Comparison of ENCODE assay signal across 16 cellular contexts in genomic region chr6:157272372-157272771, GRCh38. TPM values are rescaled to one million over a fixed set of nuclear protein-coding genes. Genes with fewer than 3 reads are reported as not detected.
DNase-seq lines count a peak whose midpoint lies in the region; ATAC-seq and TF ChIP-seq lines count a peak whose summit lies in the region.
"Had no signal": no experiment of that assay in that cellular context is flagged by ENCODE, and none has a peak within 500 bp of the region (broad histone marks: within the 10 kb centered on the region; RNA-seq: fewer than 3 reads in every experiment).

No MANE protein-coding gene starts in this region.

- POLR2A ChIA-PET in CD4-positive, alpha-beta T cell (lab: Charles Lee): interaction anchor here (1.1 kb wide), 1 partner anchor 50 kb away, joined by 3 read pairs; no protein-coding TSS in a partner anchor
- POLR2A ChIA-PET in CD8-positive, alpha-beta T cell (lab: Charles Lee): no interaction called here

- H3K4me3 ChIP-seq in CD8-positive, alpha-beta T cell (ENCODE audit: low read depth, low read length): no peak overlapping the region
- H3K4me3 ChIP-seq: BLaER1 treated with 17β-estradiol and CSF1 and Interleukin-3, amounts not matched to agents 10 nM and 100 nM had no signal

- ATAC-seq in CD4-positive, alpha-beta T cell (ENCODE audit: poor library complexity): no peak
- ATAC-seq in stimulated activated memory B cell treated with anti-CD40 and anti-IgM and Interleukin-4, amounts not matched to agents 10 μg/mL and 1 μg/mL and 100 μg/mL, for 72 hours: no peak
- ATAC-seq in GM21737 (IDR thresholded peaks at IDR 0.05; ENCODE audit: unreplicated experiment): no peak
- ATAC-seq in T-helper 17 cell: no peak
- ATAC-seq in CD8-positive, alpha-beta T cell: no peak
- ATAC-seq: SK-N-SH treated with all-trans-retinoic acid at 6 μM for 48 hours had no signal

- no peak for DNase-seq in CD4-positive, alpha-beta T cell
- DNase-seq in DMS53 (lab: John Stamatoyannopoulos, UW) (peak; percentile 83), chondrocyte (ENCODE audit: low spot score) (peak; percentile 37), T-helper 17 cell (no peak)
- no peak for DNase-seq in CD8-positive, alpha-beta T cell
- DNase-seq: DND-41, HFFc6, NCI-H1417 treated with DMSO at 0.1 percent for 48 hours, NCI-H2029, NCI-H2171, NCI-H446 treated with DMSO at 0.1 percent for 48 hours, SIG-M5 had no signal

- H3K27me3 Mint-ChIP-seq in CD4-positive, alpha-beta T cell: no peaks in the 10 kb centered on the region
- H3K27me3 Mint-ChIP-seq in chondrocyte (ENCODE audit: low read depth): no peaks in the 10 kb centered on the region
- no peaks in the 10 kb centered on the region for H3K27me3 Mint-ChIP-seq in stimulated activated memory B cell treated with anti-CD40 and anti-IgM and Interleukin-4, amounts not matched to agents 10 μg/mL and 1 μg/mL and 100 μg/mL, for 72 hours
- H3K27me3 Mint-ChIP-seq in T-helper 17 cell: no peaks in the 10 kb centered on the region
- H3K27me3 Mint-ChIP-seq in CD8-positive, alpha-beta T cell (ENCODE audit: low read depth): no peaks in the 10 kb centered on the region

- H3K4me1 ChIP-seq in CD8-positive, alpha-beta T cell (ENCODE audit: insufficient read depth, low read length): peaks cover 11% of the 10 kb centered on the region

- no peaks in the 10 kb centered on the region for H3K36me3 Mint-ChIP-seq in CD4-positive, alpha-beta T cell (ENCODE audit: low read depth)
- H3K36me3 Mint-ChIP-seq in chondrocyte (ENCODE audit: low read depth) (no peaks in the 10 kb centered on the region), T-helper 17 cell (ENCODE audit: low read depth) (peaks cover 2% of the 10 kb centered on the region)
- H3K36me3 Mint-ChIP-seq in stimulated activated memory B cell treated with anti-CD40 and anti-IgM and Interleukin-4, amounts not matched to agents 10 μg/mL and 1 μg/mL and 100 μg/mL, for 72 hours: no peaks in the 10 kb centered on the region
- H3K36me3 Mint-ChIP-seq in CD8-positive, alpha-beta T cell: peaks cover 2% of the 10 kb centered on the region

- H3K9me3 Mint-ChIP-seq in CD4-positive, alpha-beta T cell: peaks cover 7% of the 10 kb centered on the region
- no peaks in the 10 kb centered on the region for H3K9me3 Mint-ChIP-seq in chondrocyte (ENCODE audit: low read depth)
- peaks cover 9% of the 10 kb centered on the region for H3K9me3 Mint-ChIP-seq in stimulated activated memory B cell treated with anti-CD40 and anti-IgM and Interleukin-4, amounts not matched to agents 10 μg/mL and 1 μg/mL and 100 μg/mL, for 72 hours
- peaks cover 7% of the 10 kb centered on the region for H3K9me3 Mint-ChIP-seq in CD8-positive, alpha-beta T cell

- H3K27ac ChIP-seq in CD4-positive, alpha-beta T cell (ENCODE audit: low read depth, low read length): no peak overlapping the region
- no peak overlapping the region for H3K27ac ChIP-seq in CD8-positive, alpha-beta T cell (ENCODE audit: low read depth, low read length)
- H3K27ac ChIP-seq: BLaER1 treated with 17β-estradiol and CSF1 and Interleukin-3, amounts not matched to agents 10 nM and 100 nM had no signal

- H3K9me3 ChIP-seq in CD4-positive, alpha-beta T cell (ENCODE audit: control insufficient read depth, low read length): no peaks in the 10 kb centered on the region
- H3K9me3 ChIP-seq in T-helper 17 cell (ENCODE audit: control insufficient read depth, low read length, poor library complexity, severe bottlenecking): no peaks in the 10 kb centered on the region
- H3K9me3 ChIP-seq in CD8-positive, alpha-beta T cell (ENCODE audit: low read length): no peaks in the 10 kb centered on the region

- CTCF ChIA-PET in CD4-positive, alpha-beta T cell (lab: Charles Lee): interaction anchor here (0.8 kb wide), 1 partner anchor 37 kb away, joined by 3 read pairs; no protein-coding TSS in a partner anchor
- CTCF ChIA-PET in CD8-positive, alpha-beta T cell (lab: Charles Lee): interaction anchor here (0.6 to 1.1 kb wide), 4 partner anchors 37 to 1766 kb away, joined by 3 to 4 read pairs (median 3); no protein-coding TSS in a partner anchor

- no peaks in the 10 kb centered on the region for H3K36me3 ChIP-seq in CD8-positive, alpha-beta T cell (ENCODE audit: insufficient read depth, low read length)
- H3K36me3 ChIP-seq: BLaER1 treated with 17β-estradiol and CSF1 and Interleukin-3, amounts not matched to agents 10 nM and 100 nM had no signal

- no peaks in the 10 kb centered on the region for H3K27me3 ChIP-seq in CD4-positive, alpha-beta T cell (ENCODE audit: control insufficient read depth, insufficient read depth, low read length)
- H3K27me3 ChIP-seq in CD8-positive, alpha-beta T cell (ENCODE audit: insufficient read depth, low read length): no peaks in the 10 kb centered on the region

- intact Hi-C loops in CD4-positive, alpha-beta T cell (cut with DNase I, micrococcal nuclease): loop anchor here (2.0 to 10.0 kb wide), 6 partner anchors 42 to 1950 kb away; partner anchors contain the start of gene ARID1B (in 1 of the 2)
- intact Hi-C loops in CD8-positive, alpha-beta T cell (cut with DNase I, micrococcal nuclease): loop anchor here (5.0 kb wide), 5 partner anchors 35 to 1955 kb away; partner anchors contain the start of genes ARID1B (in 1 of the 2) and TMEM181 (in 1 of the 2)

- H3K27ac Mint-ChIP-seq in CD4-positive, alpha-beta T cell: peak overlapping the region; percentile 33
- no peak overlapping the region for H3K27ac Mint-ChIP-seq in chondrocyte (ENCODE audit: unreplicated experiment)
- H3K27ac Mint-ChIP-seq in stimulated activated memory B cell treated with anti-CD40 and anti-IgM and Interleukin-4, amounts not matched to agents 10 μg/mL and 1 μg/mL and 100 μg/mL, for 72 hours: no peak overlapping the region
- H3K27ac Mint-ChIP-seq in T-helper 17 cell: no peak overlapping the region
- no peak overlapping the region for H3K27ac Mint-ChIP-seq in CD8-positive, alpha-beta T cell
- H3K27ac Mint-ChIP-seq: HFFc6 had no signal

- H3K4me3 Mint-ChIP-seq in CD4-positive, alpha-beta T cell: peak overlapping the region; percentile 11
- H3K4me3 Mint-ChIP-seq in chondrocyte (ENCODE audit: unreplicated experiment) (no peak overlapping the region), T-helper 17 cell (no peak overlapping the region)
- H3K4me3 Mint-ChIP-seq in stimulated activated memory B cell treated with anti-CD40 and anti-IgM and Interleukin-4, amounts not matched to agents 10 μg/mL and 1 μg/mL and 100 μg/mL, for 72 hours: peak overlapping the region; percentile 24
- H3K4me3 Mint-ChIP-seq in CD8-positive, alpha-beta T cell: no peak overlapping the region
- H3K4me3 Mint-ChIP-seq: HFFc6 had no signal

- peaks cover 13% of the 10 kb centered on the region for H3K4me1 Mint-ChIP-seq in CD4-positive, alpha-beta T cell (ENCODE audit: low read depth)
- peaks cover 22% of the 10 kb centered on the region for H3K4me1 Mint-ChIP-seq in chondrocyte (ENCODE audit: low read depth)
- H3K4me1 Mint-ChIP-seq in stimulated activated memory B cell treated with anti-CD40 and anti-IgM and Interleukin-4, amounts not matched to agents 10 μg/mL and 1 μg/mL and 100 μg/mL, for 72 hours: peaks cover 10% of the 10 kb centered on the region
- H3K4me1 Mint-ChIP-seq in T-helper 17 cell: no peaks in the 10 kb centered on the region
- H3K4me1 Mint-ChIP-seq in CD8-positive, alpha-beta T cell (ENCODE audit: low read depth): peaks cover 7% of the 10 kb centered on the region

- no peak for TF ChIP-seq CTCF in CD4-positive, alpha-beta T cell (IDR thresholded peaks at IDR 0.05)
- no peak for TF ChIP-seq CTCF in chondrocyte (IDR thresholded peaks at IDR 0.05)
- no peak for TF ChIP-seq CTCF in CD8-positive, alpha-beta T cell (IDR thresholded peaks at IDR 0.05)

RNA-seq across cellular contexts. Expression of gene TMEM242, which starts 50.9 kb away (rescaled TPM):
- 10 to 100 TPM; 13.6 to 15.6 TPM for total RNA-seq in CD4-positive, alpha-beta T cell
- total RNA-seq in chondrocyte: 9.6 to 10.7 TPM (median 9.7 TPM) in 3 replicates
- 10 to 100 TPM; 12.4 to 12.9 TPM for total RNA-seq in T-helper 17 cell
- total RNA-seq in CD8-positive, alpha-beta T cell: 10 to 100 TPM; 13.8 to 14.0 TPM

Comparison
In these comparisons a context has a peak if more than half of its experiments do, and no peak if none do; other contexts are left out.
1. DNase-seq: peak in DMS53 (single experiment) and chondrocyte (single experiment); none in CD4-positive, alpha-beta T cell (0 of 10), T-helper 17 cell (0 of 3) and CD8-positive, alpha-beta T cell (0 of 7).
2. H3K4me3 Mint-ChIP-seq: peak in CD4-positive, alpha-beta T cell (single experiment) and stimulated activated memory B cell treated with anti-CD40 and anti-IgM and Interleukin-4, amounts not matched to agents 10 μg/mL and 1 μg/mL and 100 μg/mL, for 72 hours (single experiment); none in chondrocyte (single experiment), T-helper 17 cell (single experiment) and CD8-positive, alpha-beta T cell (single experiment).